Comparison of ENCODE assay signal across 9 cellular contexts in genomic region chr3:31908391-31909097, GRCh38.
DNase-seq lines count a peak whose midpoint lies in the region; ATAC-seq, FAIRE-seq and TF ChIP-seq lines count a peak whose summit lies in the region.
"Had no signal": no experiment of that assay in that cellular context is flagged by ENCODE, and none has a peak within 500 bp of the region (broad histone marks: within the 10 kb centered on the region; RNA-seq: fewer than 3 reads in every experiment).

No MANE protein-coding gene starts in this region.

- no peaks in the 10 kb centered on the region for H3K9me3 ChIP-seq in mesenchymal stem cell (ENCODE audit: control insufficient read depth, low read length)
- no peaks in the 10 kb centered on the region for H3K9me3 ChIP-seq in upper lobe of left lung

- H3K4ac ChIP-seq in mesenchymal stem cell (ENCODE audit: low read depth in 1 of 2, low read length in 2 of 2), result no peak overlapping the region

- H2BK120ac ChIP-seq in mesenchymal stem cell (ENCODE audit: low read depth, low read length), result no peak overlapping the region

- H4K8ac ChIP-seq in mesenchymal stem cell (ENCODE audit: low read length), result no peak overlapping the region

- WGBS in mesenchymal stem cell, result 97% methylated on average over 3 of the region's 5 CpGs
- WGBS in upper lobe of left lung, 2 donors, result 50 to 59% methylated on average over 5 of the region's 5 CpGs

- H3K27me3 ChIP-seq in mesenchymal stem cell (ENCODE audit: control insufficient read depth in 1 of 2, insufficient read depth in 1 of 2, low read length in 2 of 2), result no peaks in the 10 kb centered on the region
- no peaks in the 10 kb centered on the region for H3K27me3 ChIP-seq in upper lobe of left lung

- no peak overlapping the region for H3K9ac ChIP-seq in mesenchymal stem cell (ENCODE audit: low read length)

- H3K23ac ChIP-seq in mesenchymal stem cell (ENCODE audit: low read length in 2 of 2), result no peak overlapping the region

- H3K79me1 ChIP-seq in mesenchymal stem cell (replicated peaks; ENCODE audit: low read length, poor library complexity, severe bottlenecking), result peaks cover 25% of the 10 kb centered on the region

- H3K36me3 ChIP-seq in mesenchymal stem cell (ENCODE audit: control insufficient read depth in 1 of 2, insufficient read depth in 2 of 2, low read depth in 1 of 2, low read length in 2 of 2) (no peaks in the 10 kb centered on the region), upper lobe of left lung (no peaks in the 10 kb centered on the region)

- DNase-seq in RCC 7860 (ENCODE audit: low spot score), result no peak
- DNase-seq in mesenchymal stem cell, result no peak
- DNase-seq in AG08396 (ENCODE audit: low spot score), result no peak
- no peak for DNase-seq in activated CD4-positive, alpha-beta T cell treated with anti-CD3 and anti-CD28 coated beads, Interleukin-2, amount 50 U/mL, for 1 hour
- no peak for DNase-seq in A172 (ENCODE audit: low spot score)
- DNase-seq in upper lobe of left lung, result no peak
- DNase-seq: NCI-H1694 treated with DMSO at 0.1 percent for 48 hours had no signal

- H3K4me2 ChIP-seq in mesenchymal stem cell (ENCODE audit: low read length, poor library complexity, severe bottlenecking), result no peak overlapping the region

- no peak overlapping the region for H3K14ac ChIP-seq in mesenchymal stem cell (ENCODE audit: low read length in 2 of 2)

- TF ChIP-seq POLR2A in upper lobe of left lung (IDR thresholded peaks at IDR 0.05), result no peak

- H2BK15ac ChIP-seq in mesenchymal stem cell (ENCODE audit: low read depth, poor library complexity, severe bottlenecking), result no peak overlapping the region

- peak overlapping the region; percentile 46 for H2BK5ac ChIP-seq in mesenchymal stem cell (ENCODE audit: low read depth, low read length, poor library complexity, severe bottlenecking)

- no peak overlapping the region for H3K18ac ChIP-seq in mesenchymal stem cell (ENCODE audit: low read depth in 1 of 2, low read length in 2 of 2)

- peak overlapping the region; percentile 64 for H2AK5ac ChIP-seq in mesenchymal stem cell (ENCODE audit: low read length, severe bottlenecking)

- peak; percentile 74 for FAIRE-seq in RCC 7860 (lab: Jason Lieb, UNC)

- TF ChIP-seq CTCF in upper lobe of left lung (IDR thresholded peaks at IDR 0.05), result no peak

- H2BK12ac ChIP-seq in mesenchymal stem cell (ENCODE audit: low read length in 2 of 2), result no peak overlapping the region

- ATAC-seq in GM18520 (IDR thresholded peaks at IDR 0.05; ENCODE audit: unreplicated experiment), result peak; percentile 46
- peak; percentile 82 for ATAC-seq in HG03108 (IDR thresholded peaks at IDR 0.05; ENCODE audit: unreplicated experiment)
- ATAC-seq in upper lobe of left lung (ENCODE audit: low FRiP score in 2 of 2), result no peak

- TF ChIP-seq EP300 in upper lobe of left lung (IDR thresholded peaks at IDR 0.05), result no peak

- H4K91ac ChIP-seq in mesenchymal stem cell (ENCODE audit: low read length), result no peak overlapping the region

- H3K4me1 ChIP-seq in mesenchymal stem cell (ENCODE audit: control insufficient read depth, insufficient read depth, low read depth, low read length) (peaks cover 27% of the 10 kb centered on the region), upper lobe of left lung (peaks cover 0 to 11% (median 5%) of the 10 kb centered on the region in 4 donors)

- H2AFZ ChIP-seq in mesenchymal stem cell (ENCODE audit: low read depth, low read length), result no peak overlapping the region

- H3K27ac ChIP-seq in mesenchymal stem cell (ENCODE audit: low read length, poor library complexity, severe bottlenecking), result peak overlapping the region; percentile 90
- H3K27ac ChIP-seq in upper lobe of left lung, result no peak overlapping the region

- H3K4me3 ChIP-seq in mesenchymal stem cell (ENCODE audit: insufficient read depth in 1 of 2, low read depth in 1 of 2, low read length in 2 of 2), result no peak overlapping the region
- H3K4me3 ChIP-seq in upper lobe of left lung, result no peak overlapping the region

Comparison
In these comparisons a context has a peak if more than half of its experiments do, and no peak if none do; other contexts are left out.
1. ATAC-seq: peak in GM18520 (single experiment) and HG03108 (single experiment); none in upper lobe of left lung (0 of 2).